Comparison of ENCODE assay signal across 12 cellular contexts in genomic region chr5:134506054-134507039, GRCh38. TPM values are rescaled to one million over a fixed set of nuclear protein-coding genes. Genes with fewer than 3 reads are reported as not detected.
A peak's percentile ranks its signal among the peaks of the same experiment; 100 is the strongest.
DNase-seq lines count a peak whose midpoint lies in the region; ATAC-seq and TF ChIP-seq lines count a peak whose summit lies in the region.
"Had no signal": no experiment of that assay in that cellular context is flagged by ENCODE, and none has a peak within 500 bp of the region (broad histone marks: within the 10 kb centered on the region; RNA-seq: fewer than 3 reads in every experiment).

No MANE protein-coding gene starts in this region.

- H3K9ac ChIP-seq in smooth muscle cell (ENCODE audit: low read depth): no peak overlapping the region

- H3K27ac ChIP-seq in epithelial cell of prostate (peak overlapping the region; percentile 2), smooth muscle cell (ENCODE audit: low read depth) (no peak overlapping the region)

- no peaks in the 10 kb centered on the region for H3K79me2 ChIP-seq in smooth muscle cell (ENCODE audit: low read depth)

- no peak overlapping the region for H3K4me3 Mint-ChIP-seq in nephron
- H3K4me3 Mint-ChIP-seq in activated CD8-positive, alpha-beta T cell treated with anti-CD3 and anti-CD28 coated beads for 36 hours: no peak overlapping the region
- H3K4me3 Mint-ChIP-seq: natural killer cell had no signal

- WGBS in smooth muscle cell (ENCODE audit: low lambda C conversion rate): 53% methylated on average over 10 of the region's 10 CpGs

- peaks cover 12% of the 10 kb centered on the region for H3F3A ChIP-seq in smooth muscle cell (ENCODE audit: low read depth)

- no peaks in the 10 kb centered on the region for H3K9me3 Mint-ChIP-seq in nephron
- H3K9me3 Mint-ChIP-seq in activated CD8-positive, alpha-beta T cell treated with anti-CD3 and anti-CD28 coated beads for 36 hours: no peaks in the 10 kb centered on the region
- H3K9me3 Mint-ChIP-seq: natural killer cell had no signal

- peaks cover 4% of the 10 kb centered on the region for H3K27me3 Mint-ChIP-seq in nephron (ENCODE audit: low read depth)
- no peaks in the 10 kb centered on the region for H3K27me3 Mint-ChIP-seq in activated CD8-positive, alpha-beta T cell treated with anti-CD3 and anti-CD28 coated beads for 36 hours

- H3K4me1 Mint-ChIP-seq in nephron: peaks cover 7% of the 10 kb centered on the region
- peaks cover 51% of the 10 kb centered on the region for H3K4me1 Mint-ChIP-seq in activated CD8-positive, alpha-beta T cell treated with anti-CD3 and anti-CD28 coated beads for 36 hours (ENCODE audit: low read depth)

- TF ChIP-seq CTCF in nephron (IDR thresholded peaks at IDR 0.05; ENCODE audit: unreplicated experiment in 3 of 3): no peak
- no peak for TF ChIP-seq CTCF in activated CD8-positive, alpha-beta T cell treated with anti-CD3 and anti-CD28 coated beads for 36 hours (IDR thresholded peaks at IDR 0.05)
- no peak for TF ChIP-seq CTCF in smooth muscle cell (IDR thresholded peaks at IDR 0.05; ENCODE audit: borderline replicate concordance, insufficient read depth, poor library complexity, severe bottlenecking)

- H3K4me3 ChIP-seq in smooth muscle cell: no peak overlapping the region

- no peak overlapping the region for H2AFZ ChIP-seq in smooth muscle cell (ENCODE audit: low read depth)

- intact Hi-C loops in activated CD8-positive, alpha-beta T cell treated with anti-CD3 and anti-CD28 coated beads for 36 hours (cut with micrococcal nuclease): no loop called here

- peaks cover 5% of the 10 kb centered on the region for H3K4me1 ChIP-seq in smooth muscle cell (ENCODE audit: low read depth)

- no peaks in the 10 kb centered on the region for H3K36me3 ChIP-seq in smooth muscle cell (ENCODE audit: low read depth)

- no peak overlapping the region for H3K4me2 ChIP-seq in smooth muscle cell

- H3K36me3 Mint-ChIP-seq in nephron (ENCODE audit: low read depth): no peaks in the 10 kb centered on the region
- no peaks in the 10 kb centered on the region for H3K36me3 Mint-ChIP-seq in activated CD8-positive, alpha-beta T cell treated with anti-CD3 and anti-CD28 coated beads for 36 hours (ENCODE audit: low read depth)
- H3K36me3 Mint-ChIP-seq: natural killer cell had no signal

- no peaks in the 10 kb centered on the region for H3K27me3 ChIP-seq in smooth muscle cell (ENCODE audit: low read depth)

- H4K20me1 ChIP-seq in smooth muscle cell (ENCODE audit: low read depth): no peaks in the 10 kb centered on the region

- H3K27ac Mint-ChIP-seq in nephron: peak overlapping the region in 2 of 3 experiments; percentile 63 to 81
- no peak overlapping the region for H3K27ac Mint-ChIP-seq in activated CD8-positive, alpha-beta T cell treated with anti-CD3 and anti-CD28 coated beads for 36 hours
- H3K27ac Mint-ChIP-seq: natural killer cell had no signal

- CTCF ChIA-PET in activated CD8-positive, alpha-beta T cell treated with anti-CD3 and anti-CD28 coated beads for 36 hours (lab: Charles Lee): interaction anchor here (0.9 kb wide), 1 partner anchor 25 kb away, joined by 3 read pairs; no protein-coding TSS in a partner anchor

- no peaks in the 10 kb centered on the region for H3K9me3 ChIP-seq in smooth muscle cell (replicated peaks; ENCODE audit: low read depth)

- DNase-seq in COLO668 (lab: John Stamatoyannopoulos, UW; ENCODE audit: unreplicated experiment) (peak; percentile 91), NCI-H146 (lab: John Stamatoyannopoulos, UW) (peak; percentile 74), epithelial cell of prostate (ENCODE audit: low read depth, low spot score) (no peak), NCI-H2029 (lab: John Stamatoyannopoulos, UW) (no peak), smooth muscle cell (lab: John Stamatoyannopoulos, UW; ENCODE audit: unreplicated experiment) (no peak)
- no peak for DNase-seq in activated CD8-positive, alpha-beta T cell treated with anti-CD3 and anti-CD28 coated beads for 36 hours
- DNase-seq: activated CD4-positive, CD25-positive, alpha-beta regulatory T cell treated with anti-CD3 and anti-CD28 coated beads, Interleukin-2, amount 50 U/mL, for 72 hours; COR-L47; natural killer cell; stimulated activated naive CD4-positive, alpha-beta T cell treated with Interleukin-2 at 50 U/mL for 16 hours had no signal

- POLR2A ChIA-PET in activated CD8-positive, alpha-beta T cell treated with anti-CD3 and anti-CD28 coated beads for 36 hours (lab: Charles Lee): interaction anchor here (0.5 to 1.5 kb wide), 5 partner anchors 19 to 116 kb away, joined by 3 to 8 read pairs (median 3); partner anchors contain the start of gene JADE2

- ATAC-seq in activated CD8-positive, alpha-beta T cell treated with anti-CD3 and anti-CD28 coated beads for 36 hours: no peak
- no peak for ATAC-seq in HG03097 (IDR thresholded peaks at IDR 0.05; ENCODE audit: low FRiP score, unreplicated experiment)
- ATAC-seq: natural killer cell had no signal

RNA-seq across cellular contexts. Expression of gene JADE2, which starts 19.1 kb away (rescaled TPM):
- total RNA-seq in activated CD8-positive, alpha-beta T cell treated with anti-CD3 and anti-CD28 coated beads for 36 hours: 10 to 100 TPM; 58.7 to 61.2 TPM
- 5.0 and 18.0 TPM in 2 replicates for total RNA-seq in smooth muscle cell
- 4.3 and 5.5 TPM in 2 replicates for polyA plus RNA-seq in smooth muscle cell

Comparison
In these comparisons a context has a peak if more than half of its experiments do, and no peak if none do; other contexts are left out.
1. DNase-seq: peak in COLO668 (single experiment) and NCI-H146 (single experiment); none in epithelial cell of prostate (single experiment), NCI-H2029 (single experiment), activated CD8-positive, alpha-beta T cell treated with anti-CD3 and anti-CD28 coated beads for 36 hours (single experiment) and smooth muscle cell (single experiment).